ENCODE assay signal across 41 cellular contexts in the genomic region with DNA sequence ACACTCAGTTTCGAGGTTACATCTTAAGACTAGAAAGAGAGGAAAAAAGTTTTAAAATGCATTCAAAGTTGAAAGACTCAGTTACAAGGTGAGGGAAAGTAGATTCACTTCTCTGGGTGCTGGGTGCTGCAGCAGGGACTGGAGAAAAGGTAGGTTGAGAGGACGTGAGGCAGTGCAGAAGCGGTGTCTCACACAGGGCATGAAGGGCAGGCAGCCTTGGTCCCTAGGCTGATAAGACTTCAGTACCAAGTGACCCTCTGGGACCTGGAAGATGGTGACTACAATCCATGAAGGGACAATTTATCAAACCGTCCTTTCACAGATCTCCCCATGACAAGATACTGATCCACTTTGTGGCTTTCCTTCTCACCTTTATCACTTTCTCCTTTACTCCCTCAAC. TPM values are rescaled to one million over a fixed set of nuclear protein-coding genes. Genes with fewer than 3 reads are reported as not detected.
"Had no signal": no experiment of that assay in that cellular context is flagged by ENCODE, and none has a peak within 500 bp of the region (broad histone marks: within the 10 kb centered on the region; RNA-seq: fewer than 3 reads in every experiment).

No MANE protein-coding gene starts in this region.

- H3K4me1 ChIP-seq: adrenal gland, ascending aorta, body of pancreas, breast epithelium had no signal

- H3K36me3 Mint-ChIP-seq: activated naive CD4-positive, alpha-beta T cell treated with anti-CD3 and anti-CD28 coated beads, Interleukin-2, amount 10 ng/mL, durations not matched to agents 7 days and 5 days; activated naive CD4-positive, alpha-beta T cell treated with anti-CD3 and anti-CD28 coated beads, Interleukin-2, amount 50 U/mL, for 24 hours; activated naive CD4-positive, alpha-beta T cell treated with anti-CD3 and anti-CD28 coated beads, Interleukin-2, amount 50 U/mL, for 72 hours; activated naive CD8-positive, alpha-beta T cell; activated naive CD8-positive, alpha-beta T cell treated with anti-CD3 and anti-CD28 coated beads for 36 hours; activated naive CD8-positive, alpha-beta T cell treated with anti-CD3 and anti-CD28 coated beads, Interleukin-2, amount 10 ng/mL, durations not matched to agents 7 days and 5 days; brain had no signal

- H3K27me3 Mint-ChIP-seq: activated naive CD8-positive, alpha-beta T cell treated with anti-CD3 and anti-CD28 coated beads, Interleukin-2, amount 50 U/mL, for 24 hours had no signal

- H3K9me3 Mint-ChIP-seq: activated naive CD4-positive, alpha-beta T cell treated with anti-CD3 and anti-CD28 coated beads for 36 hours; activated naive CD4-positive, alpha-beta T cell treated with anti-CD3 and anti-CD28 coated beads, Interleukin-2, amount 10 ng/mL, durations not matched to agents 7 days and 5 days; activated naive CD4-positive, alpha-beta T cell treated with anti-CD3 and anti-CD28 coated beads, Interleukin-2, amount 50 U/mL, for 24 hours; activated naive CD4-positive, alpha-beta T cell treated with anti-CD3 and anti-CD28 coated beads, Interleukin-2, amount 50 U/mL, for 72 hours; activated naive CD8-positive, alpha-beta T cell treated with anti-CD3 and anti-CD28 coated beads, Interleukin-2, amount 10 ng/mL, durations not matched to agents 7 days and 5 days; activated naive CD8-positive, alpha-beta T cell treated with anti-CD3 and anti-CD28 coated beads, Interleukin-2, amount 50 U/mL, for 24 hours; activated T-cell treated with anti-CD3 and anti-CD28 coated beads, Interleukin-2, amount 50 U/mL, for 24 hours; activated T-cell treated with anti-CD3 and anti-CD28 coated beads, Interleukin-2, amount 50 U/mL, for 4 hours; activated T-cell treated with anti-CD3 and anti-CD28 coated beads, Interleukin-2, amount 50 U/mL, for 72 hours; activated T-helper 17 cell treated with anti-CD3 and anti-CD28 coated beads, Interleukin-2, amount 50 U/mL, for 72 hours; activated T-helper 2 cell treated with anti-CD3 and anti-CD28 coated beads, Interferon-gamma antibody, Interleukin-2, Interleukin-4, amounts not matched to agents 10 μg/mL and 5 μg/mL and 100 μg/mL, durations not matched to agents 14 hours and 24 hours and 36 hours had no signal

- H3K36me3 ChIP-seq: adrenal gland, ascending aorta, brain microvascular endothelial cell, breast epithelium, cardiac muscle cell had no signal

- H3K27ac Mint-ChIP-seq: activated naive CD4-positive, alpha-beta T cell treated with anti-CD3 and anti-CD28 coated beads for 36 hours; activated naive CD4-positive, alpha-beta T cell treated with anti-CD3 and anti-CD28 coated beads, Interleukin-2, amount 10 ng/mL, durations not matched to agents 7 days and 5 days; activated naive CD4-positive, alpha-beta T cell treated with anti-CD3 and anti-CD28 coated beads, Interleukin-2, amount 50 U/mL, for 24 hours; activated naive CD4-positive, alpha-beta T cell treated with anti-CD3 and anti-CD28 coated beads, Interleukin-2, amount 50 U/mL, for 72 hours; activated naive CD8-positive, alpha-beta T cell; activated naive CD8-positive, alpha-beta T cell treated with anti-CD3 and anti-CD28 coated beads for 36 hours; activated naive CD8-positive, alpha-beta T cell treated with anti-CD3 and anti-CD28 coated beads, Interleukin-2, amount 10 ng/mL, durations not matched to agents 7 days and 5 days; activated naive CD8-positive, alpha-beta T cell treated with anti-CD3 and anti-CD28 coated beads, Interleukin-2, amount 50 U/mL, for 24 hours; activated T-cell treated with anti-CD3 and anti-CD28 coated beads, Interleukin-2, amount 50 U/mL, for 24 hours; activated T-cell treated with anti-CD3 and anti-CD28 coated beads, Interleukin-2, amount 50 U/mL, for 72 hours; activated T-helper 1 cell treated with anti-CD3 and anti-CD28 coated beads, Interleukin-12 subunit alpha, Interleukin-12 subunit beta, Interleukin-2, Interleukin-4 antibody, amounts not matched to agents 30 ng/mL and 10 ng/mL and 1 ng/mL, durations not matched to agents 14 hours and 24 hours and 36 hours; activated T-helper 17 cell treated with anti-CD3 and anti-CD28 coated beads, Interleukin-2, amount 50 U/mL, for 72 hours; activated T-helper 2 cell treated with anti-CD3 and anti-CD28 coated beads, Interferon-gamma antibody, Interleukin-2, Interleukin-4, amounts not matched to agents 10 μg/mL and 5 μg/mL and 100 μg/mL, durations not matched to agents 14 hours and 24 hours and 36 hours; brain had no signal

- H3K9me3 ChIP-seq: adrenal gland, ascending aorta, body of pancreas, breast epithelium had no signal

- ATAC-seq: activated naive CD4-positive, alpha-beta T cell treated with anti-CD3 and anti-CD28 coated beads, Interleukin-2, amount 50 U/mL, for 72 hours; activated naive CD8-positive, alpha-beta T cell treated with anti-CD3 and anti-CD28 coated beads, Interleukin-2, amount 50 U/mL, for 24 hours; activated T-cell treated with anti-CD3 and anti-CD28 coated beads, Interleukin-2, amount 50 U/mL, for 4 hours; activated T-cell treated with anti-CD3 and anti-CD28 coated beads, Interleukin-2, amount 50 U/mL, for 72 hours; activated T-helper 17 cell treated with anti-CD3 and anti-CD28 coated beads, Interleukin-2, amount 50 U/mL, for 72 hours; body of pancreas had no signal

- H3K27ac ChIP-seq: adrenal gland, ascending aorta, body of pancreas, brain microvascular endothelial cell, breast epithelium, cardiac muscle cell had no signal

- H3K27me3 ChIP-seq: adrenal gland, ascending aorta, body of pancreas, brain microvascular endothelial cell, breast epithelium, cardiac muscle cell had no signal

- H3K4me1 Mint-ChIP-seq: activated naive CD4-positive, alpha-beta T cell treated with anti-CD3 and anti-CD28 coated beads, Interleukin-2, amount 10 ng/mL, durations not matched to agents 7 days and 5 days; activated naive CD4-positive, alpha-beta T cell treated with anti-CD3 and anti-CD28 coated beads, Interleukin-2, amount 50 U/mL, for 24 hours; activated naive CD8-positive, alpha-beta T cell treated with anti-CD3 and anti-CD28 coated beads for 36 hours; activated naive CD8-positive, alpha-beta T cell treated with anti-CD3 and anti-CD28 coated beads, Interleukin-2, amount 10 ng/mL, durations not matched to agents 7 days and 5 days; activated naive CD8-positive, alpha-beta T cell treated with anti-CD3 and anti-CD28 coated beads, Interleukin-2, amount 50 U/mL, for 24 hours; activated T-helper 17 cell treated with anti-CD3 and anti-CD28 coated beads, Interleukin-2, amount 50 U/mL, for 72 hours; brain; central memory CD8-positive, alpha-beta T cell had no signal

- H3K4me3 Mint-ChIP-seq: activated naive CD4-positive, alpha-beta T cell treated with anti-CD3 and anti-CD28 coated beads for 36 hours; activated naive CD4-positive, alpha-beta T cell treated with anti-CD3 and anti-CD28 coated beads, Interleukin-2, amount 10 ng/mL, durations not matched to agents 7 days and 5 days; activated naive CD4-positive, alpha-beta T cell treated with anti-CD3 and anti-CD28 coated beads, Interleukin-2, amount 50 U/mL, for 24 hours; activated naive CD8-positive, alpha-beta T cell; activated naive CD8-positive, alpha-beta T cell treated with anti-CD3 and anti-CD28 coated beads for 36 hours; activated naive CD8-positive, alpha-beta T cell treated with anti-CD3 and anti-CD28 coated beads, Interleukin-2, amount 10 ng/mL, durations not matched to agents 7 days and 5 days; activated naive CD8-positive, alpha-beta T cell treated with anti-CD3 and anti-CD28 coated beads, Interleukin-2, amount 50 U/mL, for 24 hours; activated T-cell treated with anti-CD3 and anti-CD28 coated beads, Interleukin-2, amount 50 U/mL, for 24 hours; activated T-cell treated with anti-CD3 and anti-CD28 coated beads, Interleukin-2, amount 50 U/mL, for 4 hours; activated T-cell treated with anti-CD3 and anti-CD28 coated beads, Interleukin-2, amount 50 U/mL, for 72 hours; activated T-helper 1 cell treated with anti-CD3 and anti-CD28 coated beads, Interleukin-12 subunit alpha, Interleukin-12 subunit beta, Interleukin-2, Interleukin-4 antibody, amounts not matched to agents 30 ng/mL and 10 ng/mL and 1 ng/mL, durations not matched to agents 14 hours and 24 hours and 36 hours; activated T-helper 17 cell treated with anti-CD3 and anti-CD28 coated beads, Interleukin-2, amount 50 U/mL, for 72 hours; brain; central memory CD8-positive, alpha-beta T cell had no signal

- DNase-seq: activated effector memory CD4-positive, alpha-beta T cell treated with anti-CD3 and anti-CD28 coated beads, Interleukin-2, amount 50 U/mL, for 16 hours; activated effector memory CD4-positive, alpha-beta T cell treated with Interleukin-2 at 50 U/mL for 16 hours; activated gamma-delta T cell; activated gamma-delta T cell treated with Interleukin-2 at 50 U/mL for 16 hours; activated naive CD4-positive, alpha-beta T cell; activated naive CD4-positive, alpha-beta T cell treated with anti-CD3 and anti-CD28 coated beads for 36 hours; activated naive CD4-positive, alpha-beta T cell treated with anti-CD3 and anti-CD28 coated beads, Interleukin-2, amount 10 ng/mL, durations not matched to agents 7 days and 5 days; activated naive CD4-positive, alpha-beta T cell treated with anti-CD3 and anti-CD28 coated beads, Interleukin-2, amount 50 U/mL, for 16 hours; activated naive CD4-positive, alpha-beta T cell treated with Interleukin-2 at 50 U/mL for 16 hours; activated naive CD8-positive, alpha-beta T cell treated with anti-CD3 and anti-CD28 coated beads for 36 hours; activated naive CD8-positive, alpha-beta T cell treated with anti-CD3 and anti-CD28 coated beads, Interleukin-2, amount 10 ng/mL, durations not matched to agents 7 days and 5 days; activated naive CD8-positive, alpha-beta T cell treated with anti-CD3 and anti-CD28 coated beads, Interleukin-2, amount 50 U/mL, for 24 hours; activated T-cell treated with anti-CD3 and anti-CD28 coated beads for 4 hours; activated T-cell treated with anti-CD3 and anti-CD28 coated beads, Interleukin-2, amount 50 U/mL, for 1 hour; activated T-cell treated with anti-CD3 and anti-CD28 coated beads, Interleukin-2, amount 50 U/mL, for 24 hours; activated T-cell treated with anti-CD3 and anti-CD28 coated beads, Interleukin-2, amount 50 U/mL, for 4 hours; activated T-cell treated with anti-CD3 and anti-CD28 coated beads, Interleukin-2, amount 50 U/mL, for 48 hours; activated T-cell treated with anti-CD3 and anti-CD28 coated beads, Interleukin-2, amount 50 U/mL, for 72 hours; adrenal gland; amniotic stem cell; amygdala; anterior cingulate cortex; aorta; body of pancreas; brain microvascular endothelial cell; caudate nucleus; central memory CD4-positive, alpha-beta T cell; cerebellar nuclear complex had no signal

- H3K4me3 ChIP-seq: adrenal gland, ascending aorta, body of pancreas, breast epithelium, cardiac muscle cell had no signal

RNA-seq across cellular contexts. Expression of a gene that starts 47.3 kb away (rescaled TPM):
- total RNA-seq: activated naive CD4-positive, alpha-beta T cell treated with anti-CD3 and anti-CD28 coated beads for 36 hours; activated naive CD4-positive, alpha-beta T cell treated with anti-CD3 and anti-CD28 coated beads, Interleukin-2, amount 50 U/mL, for 72 hours; activated naive CD8-positive, alpha-beta T cell treated with anti-CD3 and anti-CD28 coated beads for 36 hours; activated naive CD8-positive, alpha-beta T cell treated with anti-CD3 and anti-CD28 coated beads, Interleukin-2, amount 10 ng/mL, durations not matched to agents 7 days and 5 days; activated T-cell treated with anti-CD3 and anti-CD28 coated beads, Interleukin-2, amount 50 U/mL, for 4 hours; activated T-cell treated with anti-CD3 and anti-CD28 coated beads, Interleukin-2, amount 50 U/mL, for 72 hours; activated T-helper 1 cell treated with anti-CD3 and anti-CD28 coated beads, Interleukin-12 subunit alpha, Interleukin-12 subunit beta, Interleukin-2, Interleukin-4 antibody, amounts not matched to agents 30 ng/mL and 10 ng/mL and 1 ng/mL, durations not matched to agents 14 hours and 24 hours and 36 hours; activated T-helper 17 cell treated with anti-CD3 and anti-CD28 coated beads, Interleukin-2, amount 50 U/mL, for 72 hours; activated T-helper 2 cell treated with anti-CD3 and anti-CD28 coated beads, Interferon-gamma antibody, Interleukin-2, Interleukin-4, amounts not matched to agents 10 μg/mL and 5 μg/mL and 100 μg/mL, durations not matched to agents 14 hours and 24 hours and 36 hours; aorta; astrocyte; body of pancreas; cardiac muscle cell; cardiac septum had no signal
- polyA plus RNA-seq: aorta, cardiac muscle cell had no signal
